Comparison of ENCODE assay signal across 10 cellular contexts in genomic region chr11:2150206-2150847, GRCh38. TPM values are rescaled to one million over a fixed set of nuclear protein-coding genes. Genes with fewer than 3 reads are reported as not detected.
DNase-seq lines count a peak whose midpoint lies in the region; ATAC-seq lines count a peak whose summit lies in the region.
"Had no signal": no experiment of that assay in that cellular context is flagged by ENCODE, and none has a peak within 500 bp of the region (broad histone marks: within the 10 kb centered on the region; RNA-seq: fewer than 3 reads in every experiment).

No MANE protein-coding gene starts in this region.

- H2BK120ac ChIP-seq in neuronal stem cell (ENCODE audit: low read depth, low read length), result no peak overlapping the region

- no peaks in the 10 kb centered on the region for H3K36me3 ChIP-seq in neuronal stem cell (replicated peaks in 1 of 2; ENCODE audit: control insufficient read depth in 2 of 2, insufficient read depth in 2 of 2, low read length in 2 of 2)
- H3K36me3 ChIP-seq: HAP-1 had no signal

- H2AFZ ChIP-seq in neuronal stem cell (ENCODE audit: low read length), result no peak overlapping the region

- H2BK12ac ChIP-seq in neuronal stem cell (ENCODE audit: low read length), result no peak overlapping the region

- H3K79me1 ChIP-seq in neuronal stem cell (ENCODE audit: low read depth, low read length), result no peaks in the 10 kb centered on the region

- no CpG with 5 or more reads among the region's 6 CpGs for WGBS in neuronal stem cell (ENCODE audit: extremely low coverage in 2 of 2, insufficient read length in 2 of 2, insufficient replicate concordance in 1 of 2), 2 donors

- no peak overlapping the region for H3K23ac ChIP-seq in neuronal stem cell (ENCODE audit: low read depth, low read length, poor library complexity)

- H3K9me3 ChIP-seq in neuronal stem cell (replicated peaks in 1 of 2; ENCODE audit: control insufficient read depth in 2 of 2, insufficient read depth in 1 of 2, low read depth in 1 of 2, low read length in 2 of 2), result no peaks in the 10 kb centered on the region
- H3K9me3 ChIP-seq: HAP-1 had no signal

- H2BK5ac ChIP-seq in neuronal stem cell (ENCODE audit: low read length), result no peak overlapping the region

- H3K27me3 ChIP-seq in neuronal stem cell (ENCODE audit: control insufficient read depth in 3 of 3, insufficient read depth in 3 of 3, low read depth in 1 of 3, low read length in 3 of 3), result peaks cover 11 to 73% (median 32%) of the 10 kb centered on the region in 3 experiments

- no peak overlapping the region for H3K4me3 ChIP-seq in neuronal stem cell (ENCODE audit: low read length in 2 of 2)
- H3K4me3 ChIP-seq: HAP-1 had no signal

- in situ Hi-C loops in G401 (cut with HindIII; ENCODE audit: low sequenced_read_pairs), result loop anchor here (5.0 kb wide), 1 partner anchor 73 kb away; no protein-coding TSS in a partner anchor

- no peak overlapping the region for H2BK15ac ChIP-seq in neuronal stem cell (ENCODE audit: low read length)

- H3K4me2 ChIP-seq in neuronal stem cell (ENCODE audit: insufficient read depth, low read length, poor library complexity, severe bottlenecking), result no peak overlapping the region

- no peak overlapping the region for H3K14ac ChIP-seq in neuronal stem cell (ENCODE audit: low read length)

- peaks cover 8 to 31% of the 10 kb centered on the region in 2 donors for H3K4me1 ChIP-seq in neuronal stem cell (ENCODE audit: control insufficient read depth in 2 of 2, insufficient read depth in 1 of 2, low read depth in 1 of 2, low read length in 2 of 2)
- H3K4me1 ChIP-seq: HAP-1 had no signal

- no peak overlapping the region for H4K91ac ChIP-seq in neuronal stem cell (ENCODE audit: low read depth, low read length, poor library complexity)

- H3K4ac ChIP-seq in neuronal stem cell (ENCODE audit: low read length), result no peak overlapping the region

- peak overlapping the region; percentile 39 for H3K18ac ChIP-seq in neuronal stem cell (ENCODE audit: low read length)

- peak; percentile 15 for DNase-seq in G401 (ENCODE audit: low spot score)
- DNase-seq in NCI-H1105 treated with DMSO at 0.1 percent for 48 hours (lab: John Stamatoyannopoulos, UW), result peak; percentile 72
- peak; percentile 46 for DNase-seq in cerebellar cortex (ENCODE audit: low spot score)
- peak; percentile 78 for DNase-seq in neuronal stem cell (ENCODE audit: low spot score)
- DNase-seq in GDM1 (lab: John Stamatoyannopoulos, UW), result no peak
- DNase-seq: activated B cell treated with CpG ODN at 0.5 μM for 24 hours had no signal

- H3K27ac ChIP-seq in neuronal stem cell (replicated peaks; ENCODE audit: low read length), result peak overlapping the region; percentile 54

- no peak overlapping the region for H4K8ac ChIP-seq in neuronal stem cell (ENCODE audit: low read depth, low read length)

- no peak overlapping the region for H2AK5ac ChIP-seq in neuronal stem cell (ENCODE audit: low read depth, low read length)

- ATAC-seq in HG02885 (IDR thresholded peaks at IDR 0.05; ENCODE audit: poor library complexity, unreplicated experiment) (no peak), HG02970 (IDR thresholded peaks at IDR 0.05; ENCODE audit: low FRiP score, unreplicated experiment) (no peak), HG03095 (IDR thresholded peaks at IDR 0.05; ENCODE audit: unreplicated experiment) (no peak)

- H3K9ac ChIP-seq in neuronal stem cell (ENCODE audit: low read depth, low read length, poor library complexity), result no peak overlapping the region

RNA-seq across cellular contexts. Expression of gene INS, which starts 10.7 kb away (rescaled TPM):
- total RNA-seq in G401 (2014; rRNA removed; shearing (Covaris generic)), result not detected in 2 replicates
- not detected for polyA plus RNA-seq in neuronal stem cell (2013, experiment 1 of 2)
- polyA plus RNA-seq in neuronal stem cell (2013, experiment 2 of 2), result not detected
- total RNA-seq: activated B cell treated with CpG ODN at 0.5 μM for 24 hours had no signal

RNA-seq across cellular contexts. Expression of gene IGF2, which starts 11.1 kb away (rescaled TPM):
- 0.06 TPM in 1 of 2 replicates, not detected in the other for total RNA-seq in G401 (2014; rRNA removed; shearing (Covaris generic))
- 11.8 TPM for polyA plus RNA-seq in neuronal stem cell (2013, experiment 1 of 2)
- 11.0 TPM for polyA plus RNA-seq in neuronal stem cell (2013, experiment 2 of 2)
- total RNA-seq: activated B cell treated with CpG ODN at 0.5 μM for 24 hours had no signal

RNA-seq across cellular contexts. Expression of gene TH, which starts 21.3 kb away (rescaled TPM):
- 0.49 TPM in 1 of 2 replicates, not detected in the other for total RNA-seq in G401 (2014; rRNA removed; shearing (Covaris generic))
- 1.0 TPM for polyA plus RNA-seq in neuronal stem cell (2013, experiment 1 of 2)
- polyA plus RNA-seq in neuronal stem cell (2013, experiment 2 of 2), result 0.82 TPM
- total RNA-seq: activated B cell treated with CpG ODN at 0.5 μM for 24 hours had no signal
